1 cellular context compared by ENCODE assay signal in the genomic region with DNA sequence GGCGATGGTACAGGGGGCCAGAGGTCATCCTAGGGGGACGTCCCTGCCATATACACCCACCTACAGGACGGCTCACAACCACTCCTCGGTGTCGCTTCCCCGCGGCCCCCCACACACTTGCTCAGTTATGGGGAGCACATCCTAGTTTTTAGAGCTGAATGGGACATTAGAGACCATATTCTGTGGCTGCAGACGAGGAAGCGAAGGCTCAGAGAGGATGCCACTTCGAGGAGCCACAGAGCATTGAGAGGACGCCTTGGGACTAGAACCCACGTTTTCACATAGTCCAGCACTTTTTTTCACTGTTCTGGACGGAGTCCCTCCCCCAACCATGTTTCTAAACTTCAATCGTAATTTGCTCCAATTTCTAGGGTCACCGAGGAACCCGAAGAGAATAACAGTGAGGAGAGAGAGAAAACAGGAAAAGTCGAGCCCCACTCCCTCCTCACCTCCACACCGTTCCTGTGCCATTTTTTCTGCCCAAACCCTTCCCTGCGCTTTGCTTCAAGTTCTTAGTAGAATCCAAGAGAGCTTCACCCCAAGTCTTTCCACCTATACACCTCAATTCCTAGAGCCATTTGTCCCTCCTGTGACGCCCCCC.
A peak's percentile ranks its signal among the peaks of the same experiment; 100 is the strongest.
TF ChIP-seq lines count a peak whose summit lies in the region.

No MANE protein-coding gene starts in this region.

TF ChIP-seq in GM23338, 12 proteins besides CTCF, POLR2A, EP300 and RAD21 (continued from another document):
- peak; percentile 88 for TF ChIP-seq EZH2 (IDR thresholded peaks at IDR 0.05; ENCODE audit: low read depth, unreplicated experiment)
